Comparison of ENCODE assay signal across 23 cellular contexts in the genomic region with DNA sequence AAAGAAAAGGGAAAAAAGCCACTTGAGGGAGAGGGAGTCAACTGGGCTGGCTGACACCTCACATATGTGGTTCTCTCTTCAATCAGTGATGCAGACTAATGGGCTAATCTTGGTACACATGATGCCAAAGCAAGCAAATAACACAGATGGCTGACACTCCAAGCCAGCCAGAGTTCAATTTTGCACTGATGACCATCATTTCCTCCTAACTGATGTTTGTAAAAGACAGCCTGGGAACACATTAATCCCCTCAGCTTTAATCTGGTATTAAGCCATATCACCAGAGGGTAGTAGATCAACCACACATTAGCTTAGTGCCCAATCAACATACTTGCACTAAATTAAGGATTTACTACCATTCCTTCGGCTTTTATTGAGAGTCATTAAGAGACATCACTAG. TPM values are rescaled to one million over a fixed set of nuclear protein-coding genes. Genes with fewer than 3 reads are reported as not detected.
DNase-seq lines count a peak whose midpoint lies in the region; ATAC-seq, FAIRE-seq and TF ChIP-seq lines count a peak whose summit lies in the region.
"Had no signal": no experiment of that assay in that cellular context is flagged by ENCODE, and none has a peak within 500 bp of the region (broad histone marks: within the 10 kb centered on the region; RNA-seq: fewer than 3 reads in every experiment).

No MANE protein-coding gene starts in this region.

- WGBS in prostate gland, result 21% methylated on average over 1 of the region's 1 CpG

- no peaks in the 10 kb centered on the region for H3K9me3 ChIP-seq in prostate gland
- H3K9me3 ChIP-seq: left ventricle myocardium inferior had no signal

- no peak overlapping the region for H3K4me3 ChIP-seq in prostate gland
- H3K4me3 ChIP-seq: left ventricle myocardium inferior had no signal

- no peak for TF ChIP-seq CTCF in D721Med (IDR thresholded peaks at IDR 0.05; ENCODE audit: insufficient read depth, missing control alignments)
- no peak for TF ChIP-seq CTCF in prostate gland (IDR thresholded peaks at IDR 0.05)

- TF ChIP-seq POLR2A in prostate gland (IDR thresholded peaks at IDR 0.05), result no peak

- H3K27me3 ChIP-seq in prostate gland (replicated peaks; ENCODE audit: insufficient read depth), result no peaks in the 10 kb centered on the region

- intact Hi-C loops in prostate gland (cut with DNase I), result no loop called here

- DNase-seq in D721Med (ENCODE audit: insufficient read length, low spot score) (peak; percentile 58), NCI-H2171 treated with DMSO at 0.1 percent for 48 hours (lab: John Stamatoyannopoulos, UW) (peak; percentile 32), dermis blood vessel endothelial cell (peak; percentile 28), prostate gland (ENCODE audit: low spot score) (no peak), AG20443 (ENCODE audit: low spot score) (no peak), DMS153 treated with DMSO at 0.1 percent for 48 hours (lab: John Stamatoyannopoulos, UW; ENCODE audit: unreplicated experiment) (no peak), T1000 (lab: John Stamatoyannopoulos, UW) (no peak)
- DNase-seq: activated CD4-positive, alpha-beta memory T cell treated with anti-CD3 and anti-CD28 coated beads, Interleukin-2, amount 10 ng/mL, durations not matched to agents 7 days and 5 days; activated naive CD4-positive, alpha-beta T cell treated with Interleukin-2 at 50 U/mL for 16 hours; activated T-cell treated with anti-CD3 and anti-CD28 coated beads for 4 hours; amniotic stem cell; foreskin fibroblast; H7; left ventricle myocardium inferior; midbrain; natural killer cell; NCI-H1930; substantia nigra; T-helper 9 cell had no signal

- no peak for ATAC-seq in HG03565 (IDR thresholded peaks at IDR 0.05; ENCODE audit: unreplicated experiment)
- ATAC-seq: natural killer cell had no signal

- H3K27ac ChIP-seq in prostate gland, result peak overlapping the region; percentile 84 to 90
- H3K27ac ChIP-seq: left ventricle myocardium inferior had no signal

- H3K36me3 ChIP-seq in prostate gland, result peaks cover 0 to 8% of the 10 kb centered on the region in 2 donors

- peak; percentile 90 for FAIRE-seq in D721Med (lab: Jason Lieb, UNC)
- FAIRE-seq: G401.6, GM18507 had no signal

- peaks cover 17% of the 10 kb centered on the region for H3K4me1 ChIP-seq in prostate gland (replicated peaks)

RNA-seq across cellular contexts. Expression of gene VPS72, which starts 2.8 kb away (rescaled TPM):
- total RNA-seq in dermis blood vessel endothelial cell, result 46.8 and 64.3 TPM in 2 replicates
- 10 to 100 TPM; 49.4 to 52.7 TPM for total RNA-seq in prostate gland

RNA-seq across cellular contexts. Expression of gene PIP5K1A, which starts 11.1 kb away (rescaled TPM):
- total RNA-seq in dermis blood vessel endothelial cell (44.4 and 57.6 TPM in 2 replicates), prostate gland (10 to 100 TPM; 40.2 to 96.7 TPM)

RNA-seq across cellular contexts. Expression of gene TMOD4, which starts 11.4 kb away (rescaled TPM):
- total RNA-seq in dermis blood vessel endothelial cell, result 0.56 TPM in 1 of 2 replicates, not detected in the other
- total RNA-seq in prostate gland, result 1 to 10 TPM in 1 of 2 donors, not detected in 1; 1.7 TPM
- total RNA-seq: cardiac septum, left ventricle myocardium inferior had no signal

RNA-seq across cellular contexts. Expression of gene SCNM1, which starts 21.3 kb away (rescaled TPM):
- 21.1 and 23.8 TPM in 2 replicates for total RNA-seq in dermis blood vessel endothelial cell
- total RNA-seq in prostate gland, result 10 to 100 TPM; 25.1 to 39.5 TPM

RNA-seq across cellular contexts. Expression of gene LYSMD1, which starts 21.5 kb away (rescaled TPM):
- total RNA-seq in dermis blood vessel endothelial cell (3.3 and 5.3 TPM in 2 replicates), prostate gland (10 to 100 TPM in 1 of 2 donors, 1 to 10 TPM in 1; 7.3 to 19.3 TPM)

Comparison
In these comparisons a context has a peak if more than half of its experiments do, and no peak if none do; other contexts are left out.
1. DNase-seq: peak in D721Med (single experiment), NCI-H2171 treated with DMSO at 0.1 percent for 48 hours (single experiment) and dermis blood vessel endothelial cell (single experiment); none in prostate gland (single experiment), AG20443 (single experiment), DMS153 treated with DMSO at 0.1 percent for 48 hours (single experiment) and T1000 (single experiment).